ENCODE assay signal across 8 cellular contexts in the genomic region with DNA sequence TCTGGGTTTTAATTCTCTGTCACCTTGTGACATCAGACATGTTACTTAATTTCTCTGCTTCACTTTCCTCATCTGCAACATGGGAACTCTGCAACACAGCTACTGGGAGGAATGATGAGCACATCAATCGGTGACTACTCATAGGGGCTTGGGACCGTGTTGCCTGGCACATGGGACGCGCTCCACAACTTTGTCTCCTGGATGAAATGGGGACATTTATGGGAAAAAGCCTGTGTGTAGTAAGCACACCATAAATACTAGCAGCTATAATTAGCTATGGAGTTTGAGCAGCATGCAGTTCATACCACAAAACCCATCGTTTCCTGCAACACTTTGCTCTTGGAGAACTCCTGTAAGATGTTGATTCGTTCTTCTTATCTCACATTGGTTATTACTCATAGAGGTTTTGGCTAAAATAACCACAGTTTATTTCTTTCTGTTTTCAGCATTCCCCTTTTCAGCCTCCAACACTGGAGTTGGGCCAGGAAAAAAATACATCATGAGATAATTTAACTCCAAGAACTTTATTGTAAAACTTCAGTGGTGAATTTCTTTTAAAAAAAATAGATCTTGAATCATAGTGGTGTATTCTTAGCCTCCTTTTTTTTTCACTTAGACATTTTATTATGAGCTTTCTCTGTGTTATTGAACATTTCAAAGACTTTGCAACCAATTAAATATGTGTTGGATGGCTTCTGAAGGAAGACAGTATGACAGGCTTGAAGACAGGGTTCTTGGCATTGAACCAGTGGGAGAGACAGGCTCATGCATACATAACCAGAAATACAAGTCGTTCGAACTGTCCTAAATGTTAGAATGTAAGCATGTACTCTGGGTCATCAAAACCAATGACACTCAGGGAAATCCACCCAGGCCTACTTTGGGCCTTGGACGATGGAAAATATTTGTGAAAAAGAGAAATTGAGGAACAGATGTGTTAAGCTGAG.
DNase-seq lines count a peak whose midpoint lies in the region; ATAC-seq and TF ChIP-seq lines count a peak whose summit lies in the region.

No MANE protein-coding gene starts in this region.

- no peaks in the 10 kb centered on the region for H3K27me3 ChIP-seq in SK-N-SH (ENCODE audit: insufficient read depth)

- H4K20me1 ChIP-seq in SK-N-SH (ENCODE audit: insufficient read depth), result no peaks in the 10 kb centered on the region

- no peaks in the 10 kb centered on the region for H3K9me2 ChIP-seq in SK-N-SH

- TF ChIP-seq RAD21 in SK-N-SH (IDR thresholded peaks at IDR 0.05; ENCODE audit: low read length), result no peak

- H3K4me3 ChIP-seq in AG04449 (ENCODE audit: low read depth, low read length) (no peak overlapping the region), SK-N-SH (ENCODE audit: low read depth in 2 of 2, low read length in 1 of 2) (0 out of 4 replicates have a peak overlapping the region, but pooled peaks of 1 of the 2 experiments have one; percentile 24)

- H3K9ac ChIP-seq in SK-N-SH, result no peak overlapping the region

- H3K4me1 ChIP-seq in SK-N-SH (ENCODE audit: control insufficient read depth in 1 of 2, insufficient read depth in 2 of 2, low read depth in 1 of 2, low read length in 1 of 2), result peaks cover 0 to 21% of the 10 kb centered on the region in 2 experiments; a peak in 2 of 4 replicates

- CTCF ChIA-PET in AG04449 (lab: Yijun Ruan, JAX), result interaction anchor here (0.6 to 5.2 kb wide), 9 partner anchors 8 to 479 kb away, joined by 3 to 33 read pairs (median 4); no protein-coding TSS in a partner anchor
- CTCF ChIA-PET in SK-N-SH (lab: Yijun Ruan, JAX), result interaction anchor here (0.7 to 1.4 kb wide), 2 partner anchors 96 to 100 kb away, joined by 3 to 5 read pairs; no protein-coding TSS in a partner anchor

- peak overlapping the region; percentile 63 for H3K4me2 ChIP-seq in SK-N-SH

- no peaks in the 10 kb centered on the region for H3K79me2 ChIP-seq in SK-N-SH (ENCODE audit: insufficient read depth)

- TF ChIP-seq EP300 in SK-N-SH (IDR thresholded peaks at IDR 0.05; ENCODE audit: borderline replicate concordance in 1 of 2, low read depth in 1 of 2, low read length in 1 of 2), result peak in 1 of 2 experiments; percentile 66; a peak in 2 of 4 replicates

- peak; percentile 36 for ATAC-seq in GM21447 (IDR thresholded peaks at IDR 0.05; ENCODE audit: unreplicated experiment)

- TF ChIP-seq CTCF in AG04449 (IDR thresholded peaks at IDR 0.05; ENCODE audit: insufficient read depth, low read length, missing control alignments), result no peak
- no peak for TF ChIP-seq CTCF in SK-N-SH (IDR thresholded peaks at IDR 0.05)

- no peaks in the 10 kb centered on the region for H3K9me3 ChIP-seq in SK-N-SH

- 24% methylated on average over 9 of the region's 9 CpGs for WGBS in SK-N-SH (ENCODE audit: low lambda C conversion rate)

- peaks cover 0 to 13% of the 10 kb centered on the region in 2 experiments for H3K36me3 ChIP-seq in SK-N-SH (replicated peaks in 1 of 2; ENCODE audit: control insufficient read depth in 1 of 2, insufficient read depth in 2 of 2, low read length in 1 of 2)

- DNase-seq in AG04449 (ENCODE audit: low read depth, low spot score) (peak; percentile 99), SK-N-SH (no peak), epidermal melanocyte (ENCODE audit: insufficient read length, low spot score) (peak; percentile 46), posterior vena cava (ENCODE audit: low spot score) (peak; percentile 88), DMS53 treated with DMSO at 0.1 percent for 48 hours (lab: John Stamatoyannopoulos, UW; ENCODE audit: unreplicated experiment) (no peak), NCI-H2196 treated with DMSO at 0.1 percent for 48 hours (lab: John Stamatoyannopoulos, UW; ENCODE audit: unreplicated experiment) (no peak), NCI-H1092 (lab: John Stamatoyannopoulos, UW) (no peak)

- peak overlapping the region; percentile 23 to 82; a peak in 3 of 4 replicates for H3K27ac ChIP-seq in SK-N-SH (ENCODE audit: low read depth in 2 of 2, low read length in 1 of 2)

- POLR2A ChIA-PET in AG04449 (lab: Yijun Ruan, JAX), result interaction anchor here (0.7 to 1.7 kb wide), 4 partner anchors 9 to 73 kb away, joined by 3 to 6 read pairs (median 3); no protein-coding TSS in a partner anchor
- POLR2A ChIA-PET in SK-N-SH (lab: Yijun Ruan, JAX), result no interaction called here

- intact Hi-C loops in posterior vena cava (cut with DNase I), result loop anchor here in 1 of 2 donors (10.0 kb wide), 2 partner anchors 59 to 71 kb away; a partner anchor contains a TSS

- H2AFZ ChIP-seq in SK-N-SH (ENCODE audit: low read depth), result no peak overlapping the region

- peaks cover 21% of the 10 kb centered on the region for H3F3A ChIP-seq in SK-N-SH (replicated peaks; ENCODE audit: insufficient read depth)

TF ChIP-seq in SK-N-SH, 30 proteins besides CTCF, POLR2A, EP300 and RAD21 (continues in another document):
- TF ChIP-seq POLR2AphosphoS5 (IDR thresholded peaks at IDR 0.05; ENCODE audit: low read depth, low read length) (peak; percentile 26; the same call in 1 of the 2 replicates), RFX5 (IDR thresholded peaks at IDR 0.05; ENCODE audit: low read length) (no peak), EZH2phosphoT487 (IDR thresholded peaks at IDR 0.05; ENCODE audit: borderline replicate concordance, low read depth) (no peak), TCF12 (IDR thresholded peaks at IDR 0.05) (peak; percentile 84; the same call in 1 of the 2 replicates), ELF1 (IDR thresholded peaks at IDR 0.05) (no peak), GABPA (IDR thresholded peaks at IDR 0.05; ENCODE audit: low read depth) (no peak), FOXJ3 (CRISPR knock-in tag; IDR thresholded peaks at IDR 0.05) (no peak), NFIC (IDR thresholded peaks at IDR 0.05; ENCODE audit: borderline replicate concordance) (peak; percentile 90), TAF1 (IDR thresholded peaks at IDR 0.05; ENCODE audit: borderline replicate concordance, low read depth, low read length) (no peak), MEF2A (IDR thresholded peaks at IDR 0.05; ENCODE audit: borderline replicate concordance, low read depth) (peak; percentile 93), YY1 (IDR thresholded peaks at IDR 0.05; ENCODE audit: low read depth) (peak; percentile 36; the same call in 1 of the 2 replicates), TEAD4 (IDR thresholded peaks at IDR 0.05; ENCODE audit: borderline replicate concordance, insufficient read depth) (peak; percentile 79; the same call in 1 of the 2 replicates), NRF1 (IDR thresholded peaks at IDR 0.05; ENCODE audit: low read depth, low read length) (no peak), JUND (IDR thresholded peaks at IDR 0.05) (peak; percentile 81), RXRA (IDR thresholded peaks at IDR 0.05; ENCODE audit: borderline replicate concordance, low read depth) (peak; percentile 77), FOXM1 (IDR thresholded peaks at IDR 0.05; ENCODE audit: low read depth) (no peak), GATA2 (CRISPR knock-in tag; IDR thresholded peaks at IDR 0.05) (no peak)
- TF ChIP-seq, protein P1, sequence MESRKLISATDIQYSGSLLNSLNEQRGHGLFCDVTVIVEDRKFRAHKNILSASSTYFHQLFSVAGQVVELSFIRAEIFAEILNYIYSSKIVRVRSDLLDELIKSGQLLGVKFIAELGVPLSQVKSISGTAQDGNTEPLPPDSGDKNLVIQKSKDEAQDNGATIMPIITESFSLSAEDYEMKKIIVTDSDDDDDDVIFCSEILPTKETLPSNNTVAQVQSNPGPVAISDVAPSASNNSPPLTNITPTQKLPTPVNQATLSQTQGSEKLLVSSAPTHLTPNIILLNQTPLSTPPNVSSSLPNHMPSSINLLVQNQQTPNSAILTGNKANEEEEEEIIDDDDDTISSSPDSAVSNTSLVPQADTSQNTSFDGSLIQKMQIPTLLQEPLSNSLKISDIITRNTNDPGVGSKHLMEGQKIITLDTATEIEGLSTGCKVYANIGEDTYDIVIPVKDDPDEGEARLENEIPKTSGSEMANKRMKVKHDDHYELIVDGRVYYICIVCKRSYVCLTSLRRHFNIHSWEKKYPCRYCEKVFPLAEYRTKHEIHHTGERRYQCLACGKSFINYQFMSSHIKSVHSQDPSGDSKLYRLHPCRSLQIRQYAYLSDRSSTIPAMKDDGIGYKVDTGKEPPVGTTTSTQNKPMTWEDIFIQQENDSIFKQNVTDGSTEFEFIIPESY (IDR thresholded peaks at IDR 0.05; ENCODE audit: borderline replicate concordance, low read depth), result no peak
- TF ChIP-seq, protein P2, sequence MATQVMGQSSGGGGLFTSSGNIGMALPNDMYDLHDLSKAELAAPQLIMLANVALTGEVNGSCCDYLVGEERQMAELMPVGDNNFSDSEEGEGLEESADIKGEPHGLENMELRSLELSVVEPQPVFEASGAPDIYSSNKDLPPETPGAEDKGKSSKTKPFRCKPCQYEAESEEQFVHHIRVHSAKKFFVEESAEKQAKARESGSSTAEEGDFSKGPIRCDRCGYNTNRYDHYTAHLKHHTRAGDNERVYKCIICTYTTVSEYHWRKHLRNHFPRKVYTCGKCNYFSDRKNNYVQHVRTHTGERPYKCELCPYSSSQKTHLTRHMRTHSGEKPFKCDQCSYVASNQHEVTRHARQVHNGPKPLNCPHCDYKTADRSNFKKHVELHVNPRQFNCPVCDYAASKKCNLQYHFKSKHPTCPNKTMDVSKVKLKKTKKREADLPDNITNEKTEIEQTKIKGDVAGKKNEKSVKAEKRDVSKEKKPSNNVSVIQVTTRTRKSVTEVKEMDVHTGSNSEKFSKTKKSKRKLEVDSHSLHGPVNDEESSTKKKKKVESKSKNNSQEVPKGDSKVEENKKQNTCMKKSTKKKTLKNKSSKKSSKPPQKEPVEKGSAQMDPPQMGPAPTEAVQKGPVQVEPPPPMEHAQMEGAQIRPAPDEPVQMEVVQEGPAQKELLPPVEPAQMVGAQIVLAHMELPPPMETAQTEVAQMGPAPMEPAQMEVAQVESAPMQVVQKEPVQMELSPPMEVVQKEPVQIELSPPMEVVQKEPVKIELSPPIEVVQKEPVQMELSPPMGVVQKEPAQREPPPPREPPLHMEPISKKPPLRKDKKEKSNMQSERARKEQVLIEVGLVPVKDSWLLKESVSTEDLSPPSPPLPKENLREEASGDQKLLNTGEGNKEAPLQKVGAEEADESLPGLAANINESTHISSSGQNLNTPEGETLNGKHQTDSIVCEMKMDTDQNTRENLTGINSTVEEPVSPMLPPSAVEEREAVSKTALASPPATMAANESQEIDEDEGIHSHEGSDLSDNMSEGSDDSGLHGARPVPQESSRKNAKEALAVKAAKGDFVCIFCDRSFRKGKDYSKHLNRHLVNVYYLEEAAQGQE (IDR thresholded peaks at IDR 0.05; ENCODE audit: low read depth, low read length), result no peak
- TF ChIP-seq, protein P3, sequence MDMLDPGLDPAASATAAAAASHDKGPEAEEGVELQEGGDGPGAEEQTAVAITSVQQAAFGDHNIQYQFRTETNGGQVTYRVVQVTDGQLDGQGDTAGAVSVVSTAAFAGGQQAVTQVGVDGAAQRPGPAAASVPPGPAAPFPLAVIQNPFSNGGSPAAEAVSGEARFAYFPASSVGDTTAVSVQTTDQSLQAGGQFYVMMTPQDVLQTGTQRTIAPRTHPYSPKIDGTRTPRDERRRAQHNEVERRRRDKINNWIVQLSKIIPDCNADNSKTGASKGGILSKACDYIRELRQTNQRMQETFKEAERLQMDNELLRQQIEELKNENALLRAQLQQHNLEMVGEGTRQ (IDR thresholded peaks at IDR 0.05; ENCODE audit: borderline replicate concordance, low read depth, low read length), result no peak

Comparison
In these comparisons a context has a peak if more than half of its experiments do, and no peak if none do; other contexts are left out.
1. DNase-seq: peak in AG04449 (single experiment), epidermal melanocyte (single experiment) and posterior vena cava (single experiment); none in SK-N-SH (single experiment), DMS53 treated with DMSO at 0.1 percent for 48 hours (single experiment), NCI-H2196 treated with DMSO at 0.1 percent for 48 hours (single experiment) and NCI-H1092 (single experiment).